Comparison of ENCODE assay signal across 14 cellular contexts in the genomic region with DNA sequence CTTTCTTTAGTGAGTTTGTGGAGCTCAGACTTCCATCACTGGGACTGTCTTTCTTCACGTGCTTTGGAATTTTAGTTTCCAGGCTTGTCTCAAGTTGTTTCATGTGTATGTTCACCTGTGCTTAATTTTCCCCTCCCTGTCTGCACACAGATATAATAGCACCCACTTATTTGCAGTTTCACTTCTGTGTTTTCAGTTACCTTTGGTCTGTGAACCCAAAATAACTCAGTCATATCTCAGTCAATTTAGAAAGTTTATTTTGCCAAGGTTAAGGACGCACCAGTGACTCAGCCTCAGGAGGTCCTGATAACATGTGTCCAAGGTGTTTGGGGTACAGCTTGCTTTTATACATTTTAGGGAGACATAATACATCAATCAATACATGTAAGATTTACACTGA.
A peak's percentile ranks its signal among the peaks of the same experiment; 100 is the strongest.
DNase-seq lines count a peak whose midpoint lies in the region; ATAC-seq and TF ChIP-seq lines count a peak whose summit lies in the region.
"Had no signal": no experiment of that assay in that cellular context is flagged by ENCODE, and none has a peak within 500 bp of the region (broad histone marks: within the 10 kb centered on the region; RNA-seq: fewer than 3 reads in every experiment).

No MANE protein-coding gene starts in this region.

- H3K27me3 ChIP-seq in GM06990 (replicated peaks; ENCODE audit: control insufficient read depth, insufficient read depth, low read length) (no peaks in the 10 kb centered on the region), right atrium auricular region (no peaks in the 10 kb centered on the region), BE2C (no peaks in the 10 kb centered on the region)
- H3K27me3 ChIP-seq: tibial artery had no signal

- peak overlapping the region in 1 of 2 donors; percentile 10 for H3K27ac Mint-ChIP-seq in stimulated activated naive CD8-positive, alpha-beta T cell treated with anti-CD3 and anti-CD28 coated beads, Interleukin-15, amount 100 ng/mL, for 72 hours

- H3K27ac ChIP-seq in right atrium auricular region = no peak overlapping the region
- H3K27ac ChIP-seq: A549, lower lobe of right lung, tibial artery, WERI-Rb-1 had no signal

- H3K4me1 ChIP-seq in right atrium auricular region (no peaks in the 10 kb centered on the region), BE2C (no peaks in the 10 kb centered on the region)
- H3K4me1 ChIP-seq: A549, lower lobe of right lung, tibial artery had no signal

- TF ChIP-seq CTCF in GM06990 (IDR thresholded peaks at IDR 0.05; ENCODE audit: insufficient read depth, low read length, poor library complexity, severe bottlenecking) (no peak), right atrium auricular region (IDR thresholded peaks at IDR 0.05) (no peak), BE2C (IDR thresholded peaks at IDR 0.05; ENCODE audit: low read depth, low read length) (no peak)

- peak; percentile 62 for ATAC-seq in GM19324 (IDR thresholded peaks at IDR 0.05; ENCODE audit: low FRiP score, unreplicated experiment)
- peak; percentile 65 for ATAC-seq in HG02642 (IDR thresholded peaks at IDR 0.05; ENCODE audit: poor library complexity, unreplicated experiment)
- ATAC-seq in HG03439 (IDR thresholded peaks at IDR 0.05; ENCODE audit: unreplicated experiment) = peak; percentile 77
- ATAC-seq in stimulated activated naive CD8-positive, alpha-beta T cell treated with anti-CD3 and anti-CD28 coated beads, Interleukin-15, amount 100 ng/mL, for 72 hours = no peak
- ATAC-seq: A549, lower lobe of right lung had no signal

- H3K36me3 ChIP-seq in GM06990 (ENCODE audit: control insufficient read depth, insufficient read depth, low read length) (no peaks in the 10 kb centered on the region), right atrium auricular region (no peaks in the 10 kb centered on the region), BE2C (no peaks in the 10 kb centered on the region)
- H3K36me3 ChIP-seq: lower lobe of right lung, tibial artery, WERI-Rb-1 had no signal

- H3K4me3 Mint-ChIP-seq in stimulated activated naive CD8-positive, alpha-beta T cell treated with anti-CD3 and anti-CD28 coated beads, Interleukin-15, amount 100 ng/mL, for 72 hours = no peak overlapping the region

- no peaks in the 10 kb centered on the region for H3K4me1 Mint-ChIP-seq in stimulated activated naive CD8-positive, alpha-beta T cell treated with anti-CD3 and anti-CD28 coated beads, Interleukin-15, amount 100 ng/mL, for 72 hours

- H3K9me3 ChIP-seq in right atrium auricular region = no peaks in the 10 kb centered on the region
- no peaks in the 10 kb centered on the region for H3K9me3 ChIP-seq in BE2C
- H3K9me3 ChIP-seq: A549, lower lobe of right lung, tibial artery had no signal

- H3K4me3 ChIP-seq in GM06990 (replicated peaks; ENCODE audit: low read depth, low read length) (no peak overlapping the region; the same call in 1 of the 2 replicates), right atrium auricular region (no peak overlapping the region), BE2C (ENCODE audit: low read depth, low read length) (no peak overlapping the region)
- H3K4me3 ChIP-seq: A549, lower lobe of right lung, tibial artery had no signal

- peaks cover 5% of the 10 kb centered on the region for H3K27me3 Mint-ChIP-seq in stimulated activated naive CD8-positive, alpha-beta T cell treated with anti-CD3 and anti-CD28 coated beads, Interleukin-15, amount 100 ng/mL, for 72 hours

- H3K9me3 Mint-ChIP-seq in stimulated activated naive CD8-positive, alpha-beta T cell treated with anti-CD3 and anti-CD28 coated beads, Interleukin-15, amount 100 ng/mL, for 72 hours = peaks cover 0 to 6% of the 10 kb centered on the region in 2 donors

- peak; percentile 59 for DNase-seq in GM06990 (ENCODE audit: extremely low read depth, insufficient read length)
- DNase-seq in stimulated activated naive CD8-positive, alpha-beta T cell treated with anti-CD3 and anti-CD28 coated beads, Interleukin-15, amount 100 ng/mL, for 72 hours = no peak
- no peak for DNase-seq in right atrium auricular region (ENCODE audit: low spot score)
- no peak for DNase-seq in T-helper 2 cell
- no peak for DNase-seq in BE2C
- DNase-seq: foreskin melanocyte, lower lobe of right lung, NCI-H1417 treated with DMSO at 0.1 percent for 48 hours, tibial artery, WERI-Rb-1 had no signal
